In the genomic region with DNA sequence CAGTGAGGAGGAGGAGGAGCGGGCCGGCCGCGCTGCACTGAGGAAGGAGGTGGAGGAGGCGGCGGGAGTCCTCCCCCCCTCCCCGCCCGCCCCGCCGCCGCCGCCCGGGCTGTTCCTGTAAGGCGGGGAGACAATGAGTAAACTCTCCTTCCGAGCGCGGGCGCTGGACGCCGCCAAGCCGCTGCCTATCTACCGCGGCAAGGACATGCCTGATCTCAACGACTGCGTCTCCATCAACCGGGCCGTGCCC, we compare ENCODE assay signal across 8 cellular contexts. TPM values are rescaled to one million over a fixed set of nuclear protein-coding genes. Genes with fewer than 3 reads are reported as not detected.
A peak's percentile ranks its signal among the peaks of the same experiment; 100 is the strongest.
DNase-seq lines count a peak whose midpoint lies in the region; ATAC-seq and TF ChIP-seq lines count a peak whose summit lies in the region.

No MANE protein-coding gene starts in this region.

- ATAC-seq in CD8-positive, alpha-beta T cell = peak; percentile 39
- peak; percentile 34 for ATAC-seq in GM21526 (IDR thresholded peaks at IDR 0.05; ENCODE audit: low FRiP score, unreplicated experiment)
- peak; percentile 67 for ATAC-seq in mucosa of descending colon

- peaks cover 16% of the 10 kb centered on the region for H3K36me3 Mint-ChIP-seq in CD8-positive, alpha-beta T cell
- no peaks in the 10 kb centered on the region for H3K36me3 Mint-ChIP-seq in chondrocyte (ENCODE audit: low read depth)

- H3K9me3 ChIP-seq in CD8-positive, alpha-beta T cell (ENCODE audit: low read length) = no peaks in the 10 kb centered on the region
- H3K9me3 ChIP-seq in HUES64 (ENCODE audit: insufficient read depth, low read depth, low read length) (no peaks in the 10 kb centered on the region), mucosa of descending colon (no peaks in the 10 kb centered on the region)

- peaks cover 33% of the 10 kb centered on the region for H3K4me1 Mint-ChIP-seq in CD8-positive, alpha-beta T cell (ENCODE audit: low read depth)
- H3K4me1 Mint-ChIP-seq in chondrocyte (ENCODE audit: low read depth) = peaks cover 25% of the 10 kb centered on the region

- TF ChIP-seq CTCF in CD8-positive, alpha-beta T cell (IDR thresholded peaks at IDR 0.05) = no peak
- TF ChIP-seq CTCF in chondrocyte (IDR thresholded peaks at IDR 0.05) (no peak), mucosa of descending colon (IDR thresholded peaks at IDR 0.05) (no peak)

- peak overlapping the region; percentile 98 for H3K27ac Mint-ChIP-seq in CD8-positive, alpha-beta T cell
- peak overlapping the region; percentile 99 for H3K27ac Mint-ChIP-seq in chondrocyte (ENCODE audit: unreplicated experiment)

- peak overlapping the region; percentile 97 for H3K9ac ChIP-seq in HUES64 (ENCODE audit: low read depth, low read length)

- H3K4me1 ChIP-seq in CD8-positive, alpha-beta T cell (ENCODE audit: insufficient read depth, low read length) = peaks cover 31% of the 10 kb centered on the region
- H3K4me1 ChIP-seq in HUES64 (ENCODE audit: insufficient read depth, low read length) (peaks cover 26% of the 10 kb centered on the region), mucosa of descending colon (ENCODE audit: low read depth) (peaks cover 15% of the 10 kb centered on the region)

- H3K27ac ChIP-seq in CD8-positive, alpha-beta T cell (ENCODE audit: low read depth, low read length) = peak overlapping the region; percentile 87
- peak overlapping the region; percentile 99 for H3K27ac ChIP-seq in HUES64 (ENCODE audit: low read depth, low read length)

- peak overlapping the region; percentile 87 for H3K4me3 Mint-ChIP-seq in CD8-positive, alpha-beta T cell
- H3K4me3 Mint-ChIP-seq in chondrocyte (ENCODE audit: unreplicated experiment) = peak overlapping the region; percentile 78

- no peak for DNase-seq in CD8-positive, alpha-beta T cell
- DNase-seq in chondrocyte (ENCODE audit: low spot score) = no peak
- DNase-seq in mucosa of descending colon = no peak
- DNase-seq in SK-N-DZ (ENCODE audit: low spot score) = no peak
- DNase-seq in GF-D8 (lab: John Stamatoyannopoulos, UW) = no peak
- DNase-seq in NCI-H748 (lab: John Stamatoyannopoulos, UW; ENCODE audit: unreplicated experiment) = no peak

- WGBS in HUES64 = 0% methylated on average over 22 of the region's 27 CpGs

- H3K27me3 ChIP-seq in CD8-positive, alpha-beta T cell (ENCODE audit: insufficient read depth, low read length) = no peaks in the 10 kb centered on the region
- peaks cover 10% of the 10 kb centered on the region; the same call in 1 of the 2 replicates for H3K27me3 ChIP-seq in HUES64 (ENCODE audit: insufficient read depth, low read length)

- H3K9me3 Mint-ChIP-seq in CD8-positive, alpha-beta T cell = no peaks in the 10 kb centered on the region
- H3K9me3 Mint-ChIP-seq in chondrocyte (ENCODE audit: low read depth) = no peaks in the 10 kb centered on the region

- POLR2A ChIA-PET in CD8-positive, alpha-beta T cell (lab: Charles Lee) = interaction anchor here (0.7 to 1.8 kb wide), 7 partner anchors 16 to 943 kb away, joined by 3 to 11 read pairs (median 4); a partner anchor contains a TSS

- H3K27me3 Mint-ChIP-seq in CD8-positive, alpha-beta T cell (ENCODE audit: low read depth) = no peaks in the 10 kb centered on the region
- H3K27me3 Mint-ChIP-seq in chondrocyte (ENCODE audit: low read depth) = no peaks in the 10 kb centered on the region

- intact Hi-C loops in CD8-positive, alpha-beta T cell (cut with DNase I, micrococcal nuclease) = loop anchor here (1.0 to 10.0 kb wide), 11 partner anchors 37 to 942 kb away; a partner anchor contains a TSS
- intact Hi-C loops in mucosa of descending colon (cut with DNase I, micrococcal nuclease) = no loop called here

- H3K36me3 ChIP-seq in CD8-positive, alpha-beta T cell (ENCODE audit: insufficient read depth, low read length) = no peaks in the 10 kb centered on the region
- H3K36me3 ChIP-seq in HUES64 (ENCODE audit: insufficient read depth, low read length) (no peaks in the 10 kb centered on the region), mucosa of descending colon (ENCODE audit: low read depth) (no peaks in the 10 kb centered on the region)

- CTCF ChIA-PET in CD8-positive, alpha-beta T cell (lab: Charles Lee) = no interaction called here

- peak overlapping the region; percentile 87 for H3K4me3 ChIP-seq in CD8-positive, alpha-beta T cell (ENCODE audit: low read depth, low read length)
- H3K4me3 ChIP-seq in HUES64 (ENCODE audit: low read length) (peak overlapping the region; percentile 98), mucosa of descending colon (peak overlapping the region; percentile 75)

RNA-seq across cellular contexts. Expression of a gene that starts 0.3 kb away (rescaled TPM):
- 10 to 100 TPM; 94.2 to 98.3 TPM for total RNA-seq in CD8-positive, alpha-beta T cell
- 17.9 TPM for polyA plus RNA-seq in HUES64 (2013, experiment 1 of 2)
- 19.1 TPM for polyA plus RNA-seq in HUES64 (2013, experiment 2 of 2)
- total RNA-seq in chondrocyte = 23.2 to 29.3 TPM (median 23.8 TPM) in 3 replicates
- 10 to 100 TPM; 23.4 to 36.3 (median 29.2) TPM for total RNA-seq in mucosa of descending colon
- 10.7 and 10.9 TPM in 2 replicates for polyA plus RNA-seq in SK-N-DZ (2014; cell fraction: cytosol; rRNA removed)
- polyA plus RNA-seq in SK-N-DZ (2014; cell fraction: nucleus; rRNA removed) = 4.9 and 10.0 TPM in 2 replicates

Comparison
In these comparisons a context has a peak if more than half of its experiments do, and no peak if none do; other contexts are left out.
1. intact Hi-C loops: an anchor here in CD8-positive, alpha-beta T cell (1.0 to 10.0 kb wide); none called in mucosa of descending colon.